In the genomic region with DNA sequence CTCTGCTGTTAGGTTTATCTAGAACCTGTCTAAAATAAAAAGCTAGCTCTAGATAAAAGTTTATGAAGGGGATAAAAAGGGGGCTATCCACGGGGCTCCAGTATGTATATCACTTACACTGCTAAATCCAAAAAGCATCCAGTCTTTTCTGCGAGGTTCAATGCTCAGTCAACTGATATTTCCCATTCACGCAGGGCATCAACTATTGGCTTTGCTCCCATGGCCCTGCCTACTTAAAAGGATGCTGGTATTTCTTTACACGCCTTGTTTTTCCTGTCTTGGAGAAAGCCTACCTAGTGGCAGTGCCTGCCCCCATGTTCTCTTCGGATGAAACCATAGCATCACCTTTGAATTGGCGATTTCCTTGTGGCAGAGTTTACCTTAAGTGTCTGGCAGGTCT, we compare ENCODE assay signal across 13 cellular contexts. TPM values are rescaled to one million over a fixed set of nuclear protein-coding genes. Genes with fewer than 3 reads are reported as not detected.
A peak's percentile ranks its signal among the peaks of the same experiment; 100 is the strongest.
DNase-seq lines count a peak whose midpoint lies in the region; ATAC-seq and TF ChIP-seq lines count a peak whose summit lies in the region.
"Had no signal": no experiment of that assay in that cellular context is flagged by ENCODE, and none has a peak within 500 bp of the region (broad histone marks: within the 10 kb centered on the region; RNA-seq: fewer than 3 reads in every experiment).

No MANE protein-coding gene starts in this region.

- no peak overlapping the region for H3K9ac ChIP-seq in IMR-90 (ENCODE audit: low read depth, low read length)

- peaks cover 100% of the 10 kb centered on the region for H4K20me1 ChIP-seq in IMR-90 (ENCODE audit: insufficient read depth, low read length)
- H4K20me1 ChIP-seq in osteoblast (ENCODE audit: insufficient read depth, low read length): peaks cover 87% of the 10 kb centered on the region

- CTCF ChIA-PET in IMR-90 (lab: Yijun Ruan, JAX): no interaction called here

- no peak for ATAC-seq in IMR-90 (ENCODE audit: low read depth)
- no peak for ATAC-seq in HG03280 (IDR thresholded peaks at IDR 0.05; ENCODE audit: unreplicated experiment)

- peaks cover 17% of the 10 kb centered on the region for H3K9me1 ChIP-seq in IMR-90 (ENCODE audit: insufficient read depth, low read length)

- no peak overlapping the region for H4K5ac ChIP-seq in IMR-90 (ENCODE audit: low read depth, low read length)

- peak overlapping the region; percentile 21; the same call in 1 of the 2 replicates for H2AK5ac ChIP-seq in IMR-90 (ENCODE audit: low read depth, low read length)

- POLR2A ChIA-PET in IMR-90 (lab: Charles Lee; ENCODE audit: unreplicated experiment): interaction anchor here (0.7 kb wide), 1 partner anchor 1261 kb away, joined by 5 read pairs; no protein-coding TSS in a partner anchor

- WGBS in IMR-90 (ENCODE audit: extremely low coverage in 2 of 2, insufficient read length in 1 of 2), 2 experiments: 33% methylated on average over 2 of the region's 6 CpGs; no CpG with 5 or more reads in 1 of the 2 experiments
- 57 to 58% methylated on average over 4 to 6 of the region's 6 CpGs for WGBS in esophagus squamous epithelium, 2 donors

- no peak overlapping the region for H4K8ac ChIP-seq in IMR-90 (ENCODE audit: low read depth in 2 of 2, low read length in 2 of 2)

- no peak overlapping the region for H2BK20ac ChIP-seq in IMR-90 (ENCODE audit: low read depth, low read length)

- H3K18ac ChIP-seq in IMR-90 (ENCODE audit: low read depth, low read length): no peak overlapping the region

- no peak overlapping the region for H3K56ac ChIP-seq in IMR-90 (ENCODE audit: extremely low read depth, insufficient read depth, low read length)

- H3K14ac ChIP-seq in IMR-90 (replicated peaks; ENCODE audit: low read depth, low read length): no peak overlapping the region

- H3K4me3 ChIP-seq in IMR-90 (ENCODE audit: insufficient read depth, low read depth, low read length): no peak overlapping the region
- no peak overlapping the region for H3K4me3 ChIP-seq in osteoblast (ENCODE audit: insufficient read depth, low read length)
- H3K4me3 ChIP-seq in esophagus squamous epithelium: no peak overlapping the region
- H3K4me3 ChIP-seq: lung, Peyer's patch, tibial nerve had no signal

- no peak overlapping the region for H3K4ac ChIP-seq in IMR-90 (ENCODE audit: low read depth, low read length)

- peaks cover 30% of the 10 kb centered on the region for H3K36me3 ChIP-seq in IMR-90 (ENCODE audit: control insufficient read depth, insufficient read depth, low read length)
- peaks cover 33% of the 10 kb centered on the region for H3K36me3 ChIP-seq in osteoblast (ENCODE audit: insufficient read depth, low read length)
- H3K36me3 ChIP-seq in esophagus squamous epithelium: peaks cover 0 to 19% (median 0%) of the 10 kb centered on the region in 3 donors

- H2BK120ac ChIP-seq in IMR-90 (ENCODE audit: low read depth, low read length): no peak overlapping the region; the same call in 1 of the 2 replicates

- H3K79me1 ChIP-seq in IMR-90 (ENCODE audit: low read depth in 1 of 2, low read length in 2 of 2): peaks cover 2 to 39% of the 10 kb centered on the region in 2 experiments; a peak in 2 of 4 replicates

- dilution Hi-C loops in IMR-90 (cut with HindIII; ENCODE audit: low sequenced_read_pairs, unreplicated experiment): no loop called here

- H3K4me2 ChIP-seq in IMR-90 (ENCODE audit: low read depth, low read length) (no peak overlapping the region; the same call in 1 of the 2 replicates), osteoblast (ENCODE audit: insufficient read depth, low read length) (no peak overlapping the region)

- peak; percentile 43 for DNase-seq in G401 (ENCODE audit: low spot score)
- DNase-seq in IMR-90: no peak
- peak; percentile 13 for DNase-seq in cerebellum (ENCODE audit: low spot score)
- no peak for DNase-seq in osteoblast (ENCODE audit: insufficient read length, low spot score, missing footprints)
- DNase-seq in AG08395 (ENCODE audit: low spot score): no peak
- no peak for DNase-seq in stimulated activated CD4-positive, alpha-beta T cell treated with anti-CD3 and anti-CD28 coated beads, Interleukin-1b, Interleukin-23, amount 100 ng/mL, for 48 hours
- DNase-seq in esophagus squamous epithelium (lab: John Stamatoyannopoulos, UW): no peak
- DNase-seq: activated CD4-positive, alpha-beta T cell treated with anti-CD3 and anti-CD28 coated beads, Interleukin-2, amount 50 U/mL, for 4 hours; Peyer's patch had no signal

- H3K9me3 ChIP-seq in IMR-90 (ENCODE audit: control insufficient read depth, insufficient read depth, low read length) (no peaks in the 10 kb centered on the region), osteoblast (ENCODE audit: low read depth, low read length) (no peaks in the 10 kb centered on the region), esophagus squamous epithelium (no peaks in the 10 kb centered on the region)
- H3K9me3 ChIP-seq: Peyer's patch, tibial nerve had no signal

- intact Hi-C loops in IMR-90 (cut with micrococcal nuclease): no loop called here
- intact Hi-C loops in esophagus squamous epithelium (cut with DNase I): no loop called here

- H3K23ac ChIP-seq in IMR-90 (ENCODE audit: low read depth, low read length): 0 out of 2 replicates have a peak overlapping the region, but pooled peaks have one; percentile 11

- no peak overlapping the region for H2BK15ac ChIP-seq in IMR-90 (ENCODE audit: low read depth, low read length)

- H4K91ac ChIP-seq in IMR-90 (ENCODE audit: insufficient read depth, low read depth, low read length): no peak overlapping the region

- no peak overlapping the region for H2BK5ac ChIP-seq in IMR-90 (ENCODE audit: low read depth, low read length, poor library complexity, severe bottlenecking)

- H2AFZ ChIP-seq in IMR-90 (replicated peaks; ENCODE audit: low read length, poor library complexity): no peak overlapping the region
- H2AFZ ChIP-seq in osteoblast (ENCODE audit: low read length): no peak overlapping the region

- no peak overlapping the region for H2AK9ac ChIP-seq in IMR-90 (replicated peaks; ENCODE audit: low read depth, low read length, poor library complexity)

- in situ Hi-C loops in G401 (cut with HindIII; ENCODE audit: low sequenced_read_pairs) (loop anchor here (25.0 kb wide), 1 partner anchor 154 kb away; no protein-coding TSS in a partner anchor), IMR-90 (cut with MboI; ENCODE audit: low sequenced_read_pairs) (no loop called here)

- no TSS peak for BruUV-seq in IMR-90 (replicated peaks; lab: Mats Ljungman, UMichigan)

- TF ChIP-seq POLR2A in IMR-90 (IDR thresholded peaks at IDR 0.05; ENCODE audit: low read depth, low read length) (no peak), esophagus squamous epithelium (IDR thresholded peaks at IDR 0.05) (no peak)

- H3K79me2 ChIP-seq in osteoblast (ENCODE audit: insufficient read depth, low read length): peaks cover 100% of the 10 kb centered on the region

- TF ChIP-seq CTCF in IMR-90 (conservative IDR thresholded peaks at IDR 0.05; ENCODE audit: low read depth, low read length) (no peak), osteoblast (IDR thresholded peaks at IDR 0.05; ENCODE audit: extremely low read depth, low read depth, low read length) (no peak), esophagus squamous epithelium (IDR thresholded peaks at IDR 0.05) (no peak)

- H3K27ac ChIP-seq in IMR-90 (ENCODE audit: insufficient read depth, low read length): peak overlapping the region; percentile 31; the same call in 1 of the 2 replicates
- peak overlapping the region; percentile 47 for H3K27ac ChIP-seq in osteoblast (ENCODE audit: low read depth, low read length)
- peak overlapping the region in 1 of 4 donors; percentile 1 for H3K27ac ChIP-seq in esophagus squamous epithelium
- H3K27ac ChIP-seq: C4-2B had no signal

- peaks cover 40% of the 10 kb centered on the region for H3K4me1 ChIP-seq in IMR-90 (ENCODE audit: control insufficient read depth, insufficient read depth, low read length)
- H3K4me1 ChIP-seq in osteoblast (ENCODE audit: insufficient read depth, low read length): peaks cover 69% of the 10 kb centered on the region
- H3K4me1 ChIP-seq in esophagus squamous epithelium: peaks cover 0 to 76% (median 12%) of the 10 kb centered on the region in 3 donors

- TF ChIP-seq RAD21 in IMR-90 (IDR thresholded peaks at IDR 0.05; ENCODE audit: low read length): no peak

- H3K27me3 ChIP-seq in IMR-90 (ENCODE audit: control insufficient read depth, insufficient read depth, low read length): no peaks in the 10 kb centered on the region
- no peaks in the 10 kb centered on the region for H3K27me3 ChIP-seq in osteoblast (ENCODE audit: insufficient read depth, low read length)
- peaks cover 0 to 13% (median 0%) of the 10 kb centered on the region in 4 donors for H3K27me3 ChIP-seq in esophagus squamous epithelium
- H3K27me3 ChIP-seq: Peyer's patch, tibial nerve had no signal

TF ChIP-seq in IMR-90, 13 proteins besides CTCF, POLR2A, EP300 and RAD21:
- TF ChIP-seq CHD1 (IDR thresholded peaks at IDR 0.05; ENCODE audit: low read depth, low read length) (no peak), MXI1 (IDR thresholded peaks at IDR 0.05; ENCODE audit: borderline replicate concordance, low read depth, low read length) (no peak), MAFK (IDR thresholded peaks at IDR 0.05; ENCODE audit: low read depth, low read length) (no peak), BHLHE40 (IDR thresholded peaks at IDR 0.05; ENCODE audit: low read depth, low read length) (no peak)

RNA-seq across cellular contexts. Expression of a gene that starts 8.1 kb away (rescaled TPM):
- 6.5 and 7.9 TPM in 2 replicates for total RNA-seq in G401 (2014; rRNA removed; shearing (Covaris generic))
- total RNA-seq in IMR-90 (2012; rRNA removed): 8.4 and 10.3 TPM in 2 replicates
- polyA plus RNA-seq in IMR-90 (2012; rRNA removed): 21.0 and 22.1 TPM in 2 replicates
- 13.3 and 14.6 TPM in 2 replicates for polyA plus RNA-seq in IMR-90 (2012; cell fraction: cytosol; rRNA removed)
- 59.8 and 89.3 TPM in 2 replicates for polyA plus RNA-seq in IMR-90 (2012; cell fraction: nucleus; rRNA removed; ENCODE audit: low replicate concordance)
- total RNA-seq in cerebellum: 13.5 TPM
- 5.4 and 5.9 TPM in 2 replicates for total RNA-seq in osteoblast
- total RNA-seq in esophagus squamous epithelium: 1 to 10 TPM; 1.9 to 7.1 (median 4.4) TPM

Comparison
In these comparisons a context has a peak if more than half of its experiments do, and no peak if none do; other contexts are left out.
1. DNase-seq: peak in G401 (single experiment) and cerebellum (single experiment); none in IMR-90 (single experiment), osteoblast (single experiment), AG08395 (single experiment), stimulated activated CD4-positive, alpha-beta T cell treated with anti-CD3 and anti-CD28 coated beads, Interleukin-1b, Interleukin-23, amount 100 ng/mL, for 48 hours (single experiment) and esophagus squamous epithelium (single experiment).